Comparison of ENCODE assay signal across 14 cellular contexts in genomic region chr9:89885156-89885555, GRCh38.
DNase-seq lines count a peak whose midpoint lies in the region; ATAC-seq and TF ChIP-seq lines count a peak whose summit lies in the region.
"Had no signal": no experiment of that assay in that cellular context is flagged by ENCODE, and none has a peak within 500 bp of the region (broad histone marks: within the 10 kb centered on the region; RNA-seq: fewer than 3 reads in every experiment).

No MANE protein-coding gene starts in this region.

- H3K4me3 ChIP-seq in Peyer's patch (no peak overlapping the region), skeletal muscle tissue (ENCODE audit: low read length in 3 of 3) (peak overlapping the region in 1 of 3 donors; percentile 29)
- H3K4me3 ChIP-seq: MG63 had no signal

- H3K27ac ChIP-seq in Peyer's patch (no peak overlapping the region), skeletal muscle tissue (ENCODE audit: low read depth, low read length) (peak overlapping the region; percentile 70)
- H3K27ac ChIP-seq: C4-2B had no signal

- H3K9ac ChIP-seq in skeletal muscle tissue (ENCODE audit: low read depth in 1 of 3, low read length in 3 of 3): peak overlapping the region in 1 of 3 donors; percentile 15

- H3K9me3 ChIP-seq in Peyer's patch (no peaks in the 10 kb centered on the region), skeletal muscle tissue (ENCODE audit: control insufficient read depth in 3 of 3, low read length in 3 of 3) (no peaks in the 10 kb centered on the region)
- H3K9me3 ChIP-seq: MG63 had no signal

- no peak for TF ChIP-seq POLR2A in Peyer's patch (IDR thresholded peaks at IDR 0.05)

- peak; percentile 36 for DNase-seq in activated CD8-positive, alpha-beta memory T cell treated with anti-CD3 and anti-CD28 coated beads, Interleukin-2, amount 50 U/mL, for 48 hours
- DNase-seq in activated CD8-positive, alpha-beta memory T cell treated with anti-CD3 and anti-CD28 coated beads, Interleukin-2, amount 50 U/mL, for 4 hours: no peak
- DNase-seq in Peyer's patch (peak in 2 of 3 donors; percentile 7 to 27), mesenteric fat pad (ENCODE audit: low spot score) (peak; percentile 16), NCI-H510A (lab: John Stamatoyannopoulos, UW) (no peak)
- no peak for DNase-seq in activated naive CD4-positive, alpha-beta T cell treated with anti-CD3 and anti-CD28 coated beads, Interleukin-2, amount 50 U/mL, for 16 hours
- DNase-seq: MG63, NCI-H1092 treated with DMSO at 0.1 percent for 48 hours, NCI-H1694, NCI-H345, NCI-H69 had no signal

- TF ChIP-seq CTCF in Peyer's patch (IDR thresholded peaks at IDR 0.05): no peak

- H3K36me3 ChIP-seq in Peyer's patch (no peaks in the 10 kb centered on the region), skeletal muscle tissue (ENCODE audit: control insufficient read depth in 3 of 3, insufficient read depth in 3 of 3, low read length in 3 of 3) (no peaks in the 10 kb centered on the region)
- H3K36me3 ChIP-seq: MG63 had no signal

- H3K4me1 ChIP-seq in Peyer's patch (no peaks in the 10 kb centered on the region), skeletal muscle tissue (ENCODE audit: control insufficient read depth in 3 of 3, insufficient read depth in 3 of 3, low read length in 3 of 3) (peaks cover 18 to 54% (median 45%) of the 10 kb centered on the region in 3 donors)

- H3K27me3 ChIP-seq in Peyer's patch: no peaks in the 10 kb centered on the region
- no peaks in the 10 kb centered on the region for H3K27me3 ChIP-seq in skeletal muscle tissue (ENCODE audit: control insufficient read depth in 3 of 3, insufficient read depth in 3 of 3, low read length in 3 of 3)
- H3K27me3 ChIP-seq: MG63 had no signal

- no peak for ATAC-seq in GM21423 (IDR thresholded peaks at IDR 0.05; ENCODE audit: unreplicated experiment)

Comparison
In these comparisons a context has a peak if more than half of its experiments do, and no peak if none do; other contexts are left out.
1. DNase-seq: peak in activated CD8-positive, alpha-beta memory T cell treated with anti-CD3 and anti-CD28 coated beads, Interleukin-2, amount 50 U/mL, for 48 hours (single experiment), Peyer's patch (2 of 3) and mesenteric fat pad (single experiment); none in activated CD8-positive, alpha-beta memory T cell treated with anti-CD3 and anti-CD28 coated beads, Interleukin-2, amount 50 U/mL, for 4 hours (single experiment), NCI-H510A (single experiment) and activated naive CD4-positive, alpha-beta T cell treated with anti-CD3 and anti-CD28 coated beads, Interleukin-2, amount 50 U/mL, for 16 hours (single experiment).